8 cellular contexts compared by ENCODE assay signal in the genomic region with DNA sequence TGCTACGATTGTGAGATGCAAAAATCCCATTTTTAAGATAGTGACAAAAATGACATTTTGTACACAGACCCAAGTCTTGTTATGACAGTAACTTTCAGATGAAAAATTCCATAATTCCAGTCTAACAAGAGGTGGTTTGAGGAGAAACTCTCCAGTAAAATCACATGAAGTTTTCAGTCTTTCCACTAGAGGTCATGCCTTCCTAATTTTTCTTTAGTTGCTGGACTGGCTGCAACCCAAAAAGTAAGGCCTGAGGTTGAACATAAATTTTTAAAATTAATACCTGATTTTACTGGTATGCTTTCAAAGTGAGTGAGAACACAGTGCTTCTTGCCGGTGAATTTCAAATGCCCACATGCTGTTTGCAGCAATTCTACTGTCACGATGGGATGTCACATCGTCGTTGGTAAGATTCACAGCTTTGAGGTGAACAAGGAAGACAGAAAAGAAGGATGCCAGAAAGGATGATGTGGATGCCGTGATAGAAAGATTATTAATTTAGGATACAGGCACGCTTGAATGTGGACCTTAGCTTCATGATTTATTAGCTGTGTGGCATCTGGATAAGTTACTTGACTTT.
DNase-seq lines count a peak whose midpoint lies in the region; ATAC-seq and TF ChIP-seq lines count a peak whose summit lies in the region.

No MANE protein-coding gene starts in this region.

- no peak for TF ChIP-seq POLR2A in breast epithelium (IDR thresholded peaks at IDR 0.05)

- H3K36me3 ChIP-seq in CD4-positive, alpha-beta memory T cell (ENCODE audit: insufficient read depth, low read length), result no peaks in the 10 kb centered on the region
- no peaks in the 10 kb centered on the region for H3K36me3 ChIP-seq in breast epithelium

- no peak for ATAC-seq in activated CD8-positive, alpha-beta memory T cell treated with anti-CD3 and anti-CD28 coated beads, Interleukin-2, amount 10 ng/mL, durations not matched to agents 7 days and 5 days

- no peaks in the 10 kb centered on the region for H3K36me3 Mint-ChIP-seq in CD4-positive, alpha-beta memory T cell
- no peaks in the 10 kb centered on the region for H3K36me3 Mint-ChIP-seq in activated CD8-positive, alpha-beta memory T cell treated with anti-CD3 and anti-CD28 coated beads, Interleukin-2, amount 10 ng/mL, durations not matched to agents 7 days and 5 days

- no peaks in the 10 kb centered on the region for H3K27me3 ChIP-seq in CD4-positive, alpha-beta memory T cell (ENCODE audit: insufficient read depth, low read length)
- H3K27me3 ChIP-seq in breast epithelium, result no peaks in the 10 kb centered on the region

- POLR2A ChIA-PET in CD4-positive, alpha-beta memory T cell (lab: Charles Lee; ENCODE audit: partially characterized antibody), result interaction anchor here (1.2 kb wide), 1 partner anchor 101 kb away, joined by 4 read pairs; a partner anchor contains a TSS

- peaks cover 0 to 2% (median 0%) of the 10 kb centered on the region in 8 donors for H3K9me3 Mint-ChIP-seq in CD4-positive, alpha-beta memory T cell
- no peaks in the 10 kb centered on the region for H3K9me3 Mint-ChIP-seq in activated CD8-positive, alpha-beta memory T cell treated with anti-CD3 and anti-CD28 coated beads, Interleukin-2, amount 10 ng/mL, durations not matched to agents 7 days and 5 days (ENCODE audit: low read depth)

- H3K4me3 Mint-ChIP-seq in CD4-positive, alpha-beta memory T cell, result peak overlapping the region in 1 of 8 donors; percentile 6
- H3K4me3 Mint-ChIP-seq in activated CD8-positive, alpha-beta memory T cell treated with anti-CD3 and anti-CD28 coated beads, Interleukin-2, amount 10 ng/mL, durations not matched to agents 7 days and 5 days, result no peak overlapping the region

- intact Hi-C loops in CD4-positive, alpha-beta memory T cell (cut with micrococcal nuclease), result loop anchor here (1.0 to 10.0 kb wide), 3 partner anchors 76 to 1498 kb away; a partner anchor contains a TSS
- intact Hi-C loops in breast epithelium (cut with DNase I; ENCODE audit: low total_unique reads), result loop anchor here (5.0 kb wide), 1 partner anchor 221 kb away; no protein-coding TSS in a partner anchor

- peak in 4 of 5 donors; percentile 28 to 45 (median 38) for DNase-seq in CD4-positive, alpha-beta memory T cell
- DNase-seq in HCEC 1CT (peak; percentile 63), NCI-H748 (lab: John Stamatoyannopoulos, UW; ENCODE audit: unreplicated experiment) (peak; percentile 31), breast epithelium (ENCODE audit: low spot score in 2 of 2) (no peak), medulla oblongata (ENCODE audit: extremely low spot score) (peak; percentile 81)
- no peak for DNase-seq in activated CD8-positive, alpha-beta memory T cell treated with anti-CD3 and anti-CD28 coated beads, Interleukin-2, amount 10 ng/mL, durations not matched to agents 7 days and 5 days
- no peak for DNase-seq in activated naive CD4-positive, alpha-beta T cell treated with Interleukin-2 at 50 U/mL for 16 hours
- no peak for DNase-seq in stimulated activated naive CD4-positive, alpha-beta T cell treated with Interleukin-2 at 50 U/mL for 16 hours (lab: John Stamatoyannopoulos, UW)

- CTCF ChIA-PET in CD4-positive, alpha-beta memory T cell (lab: Charles Lee; ENCODE audit: partially characterized antibody), result interaction anchor here (0.5 to 4.4 kb wide), 26 partner anchors 9 to 1499 kb away, joined by 3 to 112 read pairs (median 4); a partner anchor contains a TSS
- CTCF ChIA-PET in activated CD8-positive, alpha-beta memory T cell treated with anti-CD3 and anti-CD28 coated beads, Interleukin-2, amount 10 ng/mL, durations not matched to agents 7 days and 5 days (lab: Charles Lee), result interaction anchor here (0.8 to 4.1 kb wide), 10 partner anchors 38 to 756 kb away, joined by 3 to 34 read pairs (median 4); a partner anchor contains a TSS

- peak overlapping the region in 1 of 7 donors; percentile 51 for H3K27ac Mint-ChIP-seq in CD4-positive, alpha-beta memory T cell
- no peak overlapping the region for H3K27ac Mint-ChIP-seq in activated CD8-positive, alpha-beta memory T cell treated with anti-CD3 and anti-CD28 coated beads, Interleukin-2, amount 10 ng/mL, durations not matched to agents 7 days and 5 days

- peaks cover 21% of the 10 kb centered on the region for H3K4me1 ChIP-seq in CD4-positive, alpha-beta memory T cell (ENCODE audit: insufficient read depth, low read length)
- no peaks in the 10 kb centered on the region for H3K4me1 ChIP-seq in breast epithelium

- no peak overlapping the region for H3K4me3 ChIP-seq in CD4-positive, alpha-beta memory T cell (ENCODE audit: low read length in 2 of 2)
- H3K4me3 ChIP-seq in breast epithelium, result no peak overlapping the region

- no peak overlapping the region for H3K27ac ChIP-seq in CD4-positive, alpha-beta memory T cell (ENCODE audit: low read depth, low read length)
- no peak overlapping the region for H3K27ac ChIP-seq in breast epithelium

- no peaks in the 10 kb centered on the region for H3K27me3 Mint-ChIP-seq in CD4-positive, alpha-beta memory T cell
- H3K27me3 Mint-ChIP-seq in activated CD8-positive, alpha-beta memory T cell treated with anti-CD3 and anti-CD28 coated beads, Interleukin-2, amount 10 ng/mL, durations not matched to agents 7 days and 5 days, result peaks cover 17% of the 10 kb centered on the region

- no peaks in the 10 kb centered on the region for H3K9me3 ChIP-seq in CD4-positive, alpha-beta memory T cell (ENCODE audit: control insufficient read depth in 1 of 2, low read length in 2 of 2)
- no peaks in the 10 kb centered on the region for H3K9me3 ChIP-seq in breast epithelium

- peak; percentile 73 to 80 (median 77) for TF ChIP-seq CTCF in breast epithelium (IDR thresholded peaks at IDR 0.05)

- H3K4me1 Mint-ChIP-seq in CD4-positive, alpha-beta memory T cell, result peaks cover 2 to 52% (median 30%) of the 10 kb centered on the region in 4 donors
- peaks cover 25% of the 10 kb centered on the region for H3K4me1 Mint-ChIP-seq in activated CD8-positive, alpha-beta memory T cell treated with anti-CD3 and anti-CD28 coated beads, Interleukin-2, amount 10 ng/mL, durations not matched to agents 7 days and 5 days

Comparison
In these comparisons a context has a peak if more than half of its experiments do, and no peak if none do; other contexts are left out.
1. DNase-seq: peak in CD4-positive, alpha-beta memory T cell (4 of 5), HCEC 1CT (single experiment), NCI-H748 (single experiment) and medulla oblongata (single experiment); none in breast epithelium (0 of 2), activated CD8-positive, alpha-beta memory T cell treated with anti-CD3 and anti-CD28 coated beads, Interleukin-2, amount 10 ng/mL, durations not matched to agents 7 days and 5 days (single experiment), activated naive CD4-positive, alpha-beta T cell treated with Interleukin-2 at 50 U/mL for 16 hours (single experiment) and stimulated activated naive CD4-positive, alpha-beta T cell treated with Interleukin-2 at 50 U/mL for 16 hours (single experiment).